In the genomic region with DNA sequence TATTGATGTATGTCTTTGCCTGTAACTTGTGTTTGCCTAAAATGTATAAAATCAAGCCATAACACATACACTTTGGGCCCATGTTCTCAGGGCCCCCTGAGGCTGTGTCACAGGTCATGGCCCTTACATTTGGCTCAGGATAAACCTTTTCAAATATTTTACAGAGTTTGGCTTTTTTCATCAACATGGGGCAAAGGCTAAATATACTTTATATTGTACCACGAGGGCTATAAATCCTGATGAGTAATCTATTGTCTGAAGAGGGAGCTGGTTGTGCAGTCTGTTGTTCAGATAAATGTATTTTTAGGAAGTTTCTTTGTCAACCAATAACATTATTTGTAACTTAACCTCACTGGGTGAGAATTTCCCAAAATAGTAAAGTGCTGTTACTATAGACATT, we compare ENCODE assay signal across 9 cellular contexts.
"Had no signal": no experiment of that assay in that cellular context is flagged by ENCODE, and none has a peak within 500 bp of the region (broad histone marks: within the 10 kb centered on the region; RNA-seq: fewer than 3 reads in every experiment).

No MANE protein-coding gene starts in this region.

- H3K27ac Mint-ChIP-seq: activated naive CD4-positive, alpha-beta T cell treated with anti-CD3 and anti-CD28 coated beads, Interleukin-2, amount 10 ng/mL, durations not matched to agents 7 days and 5 days; activated T-helper 2 cell treated with anti-CD3 and anti-CD28 coated beads, Interferon-gamma antibody, Interleukin-2, Interleukin-4, amounts not matched to agents 10 μg/mL and 5 μg/mL and 100 μg/mL, durations not matched to agents 14 hours and 24 hours and 36 hours; stimulated activated memory B cell treated with anti-CD40 and anti-IgM and Interleukin-4, amounts not matched to agents 10 μg/mL and 1 μg/mL and 100 μg/mL, for 72 hours had no signal

- H3K4me3 Mint-ChIP-seq: activated naive CD4-positive, alpha-beta T cell treated with anti-CD3 and anti-CD28 coated beads, Interleukin-2, amount 10 ng/mL, durations not matched to agents 7 days and 5 days; stimulated activated memory B cell treated with anti-CD40 and anti-IgM and Interleukin-4, amounts not matched to agents 10 μg/mL and 1 μg/mL and 100 μg/mL, for 72 hours had no signal

- H3K9me3 Mint-ChIP-seq: activated naive CD4-positive, alpha-beta T cell treated with anti-CD3 and anti-CD28 coated beads, Interleukin-2, amount 10 ng/mL, durations not matched to agents 7 days and 5 days; activated T-helper 2 cell treated with anti-CD3 and anti-CD28 coated beads, Interferon-gamma antibody, Interleukin-2, Interleukin-4, amounts not matched to agents 10 μg/mL and 5 μg/mL and 100 μg/mL, durations not matched to agents 14 hours and 24 hours and 36 hours; stimulated activated memory B cell treated with anti-CD40 and anti-IgM and Interleukin-4, amounts not matched to agents 10 μg/mL and 1 μg/mL and 100 μg/mL, for 72 hours had no signal

- ATAC-seq: stimulated activated memory B cell treated with anti-CD40 and anti-IgM and Interleukin-4, amounts not matched to agents 10 μg/mL and 1 μg/mL and 100 μg/mL, for 72 hours had no signal

- H3K36me3 Mint-ChIP-seq: activated naive CD4-positive, alpha-beta T cell treated with anti-CD3 and anti-CD28 coated beads, Interleukin-2, amount 10 ng/mL, durations not matched to agents 7 days and 5 days; stimulated activated memory B cell treated with anti-CD40 and anti-IgM and Interleukin-4, amounts not matched to agents 10 μg/mL and 1 μg/mL and 100 μg/mL, for 72 hours had no signal

- H3K4me1 Mint-ChIP-seq: activated naive CD4-positive, alpha-beta T cell treated with anti-CD3 and anti-CD28 coated beads, Interleukin-2, amount 10 ng/mL, durations not matched to agents 7 days and 5 days; stimulated activated memory B cell treated with anti-CD40 and anti-IgM and Interleukin-4, amounts not matched to agents 10 μg/mL and 1 μg/mL and 100 μg/mL, for 72 hours had no signal

- H3K27me3 Mint-ChIP-seq: activated naive CD4-positive, alpha-beta T cell treated with anti-CD3 and anti-CD28 coated beads, Interleukin-2, amount 10 ng/mL, durations not matched to agents 7 days and 5 days; stimulated activated memory B cell treated with anti-CD40 and anti-IgM and Interleukin-4, amounts not matched to agents 10 μg/mL and 1 μg/mL and 100 μg/mL, for 72 hours had no signal

- DNase-seq: activated CD4-positive, alpha-beta T cell treated with anti-CD3 and anti-CD28 coated beads, Interleukin-2, amount 50 U/mL, for 48 hours; activated naive CD4-positive, alpha-beta T cell treated with anti-CD3 and anti-CD28 coated beads, Interleukin-2, amount 10 ng/mL, durations not matched to agents 7 days and 5 days; activated T-cell treated with anti-CD3 and anti-CD28 coated beads, Interleukin-2, amount 50 U/mL, for 1 hour; cerebellar nuclear complex; islet precursor cell; mammary epithelial cell; WERI-Rb-1 had no signal
